ENCODE assay signal across 8 cellular contexts in the genomic region with DNA sequence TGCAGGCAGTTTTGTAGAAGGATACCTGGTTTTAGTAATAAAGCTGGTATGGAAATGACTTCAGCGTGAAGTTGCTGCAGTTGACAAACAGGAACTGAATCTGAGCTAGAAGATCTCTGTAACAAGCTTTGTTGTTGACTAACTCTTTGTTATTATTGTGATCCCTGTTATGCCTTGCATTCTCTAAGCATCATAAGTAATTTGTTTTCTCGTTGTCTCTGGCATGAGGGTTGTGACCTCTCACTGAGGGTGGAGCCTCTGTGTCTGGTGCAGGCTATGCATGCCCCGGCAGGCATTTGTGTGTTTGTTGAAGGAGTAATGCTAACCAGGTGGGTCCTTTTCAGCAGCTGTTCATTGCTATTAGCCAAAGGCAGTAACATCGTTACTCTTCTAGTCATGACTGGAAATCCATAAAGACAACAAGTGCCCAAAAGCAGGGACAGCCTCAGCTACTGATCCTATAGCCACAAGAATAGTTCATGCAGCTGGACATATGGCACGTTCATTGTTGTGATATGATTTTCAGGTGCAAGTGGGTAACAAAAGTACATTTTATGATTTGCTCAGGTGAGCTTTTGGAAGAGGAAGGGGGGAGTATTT. TPM values are rescaled to one million over a fixed set of nuclear protein-coding genes. Genes with fewer than 3 reads are reported as not detected.
DNase-seq lines count a peak whose midpoint lies in the region; ATAC-seq and TF ChIP-seq lines count a peak whose summit lies in the region.
"Not testable (repeated sequence)": the region's sequence is repeated elsewhere in the genome, so short reads cannot be mapped to it uniquely, and the experiment has no call there.

No MANE protein-coding gene starts in this region.

- H3K4me2 ChIP-seq in OCI-LY1 (ENCODE audit: low read length), result peak overlapping the region; percentile 47; the same call in 1 of the 2 replicates

- peak; percentile 59 for DNase-seq in NCI-H146 (lab: John Stamatoyannopoulos, UW)
- not testable (repeated sequence) for DNase-seq in endodermal cell; stimulated activated naive B cell treated with anti-CD40 and anti-IgM and Interleukin-4, amounts not matched to agents 10 μg/mL and 1 μg/mL and 100 μg/mL, for 72 hours

- H3K4me1 Mint-ChIP-seq in endodermal cell, result not testable (repeated sequence)
- H3K4me1 Mint-ChIP-seq in stimulated activated naive B cell treated with anti-CD40 and anti-IgM and Interleukin-4, amounts not matched to agents 10 μg/mL and 1 μg/mL and 100 μg/mL, for 72 hours, result peaks cover 13 to 29% of the 10 kb centered on the region in 2 donors

- H3K36me3 Mint-ChIP-seq in endodermal cell (ENCODE audit: low read depth), result not testable (repeated sequence)
- H3K36me3 Mint-ChIP-seq in stimulated activated naive B cell treated with anti-CD40 and anti-IgM and Interleukin-4, amounts not matched to agents 10 μg/mL and 1 μg/mL and 100 μg/mL, for 72 hours, result peaks cover 11 to 25% of the 10 kb centered on the region in 2 donors

- H3K4me3 Mint-ChIP-seq in endodermal cell; stimulated activated naive B cell treated with anti-CD40 and anti-IgM and Interleukin-4, amounts not matched to agents 10 μg/mL and 1 μg/mL and 100 μg/mL, for 72 hours: not testable (repeated sequence)

- H3K27ac ChIP-seq in OCI-LY1 (ENCODE audit: low read depth, low read length, poor library complexity, severe bottlenecking), result peak overlapping the region; percentile 54
- H3K27ac ChIP-seq in endodermal cell (ENCODE audit: low read depth, low read length), result not testable (repeated sequence)

- not testable (repeated sequence) for TF ChIP-seq CTCF in OCI-LY1 (IDR thresholded peaks at IDR 0.05; ENCODE audit: low read length); endodermal cell (conservative IDR thresholded peaks at IDR 0.05)

- not testable (repeated sequence) for H3K9me3 ChIP-seq in OCI-LY1 (ENCODE audit: low read length); endodermal cell (ENCODE audit: control insufficient read depth, low read length)

- 88 to 93% methylated on average over 1 to 5 of the region's 5 CpGs for WGBS in endodermal cell (ENCODE audit: insufficient coverage in 1 of 2, insufficient read length in 1 of 2), 2 experiments

- not testable (repeated sequence) for H2AFZ ChIP-seq in OCI-LY1 (ENCODE audit: low read length)

- peak overlapping the region; percentile 39 for H3K27ac Mint-ChIP-seq in endodermal cell
- peak overlapping the region; percentile 42 for H3K27ac Mint-ChIP-seq in stimulated activated naive B cell treated with anti-CD40 and anti-IgM and Interleukin-4, amounts not matched to agents 10 μg/mL and 1 μg/mL and 100 μg/mL, for 72 hours

- not testable (repeated sequence) for H3K27me3 Mint-ChIP-seq in endodermal cell (ENCODE audit: insufficient read depth); stimulated activated naive B cell treated with anti-CD40 and anti-IgM and Interleukin-4, amounts not matched to agents 10 μg/mL and 1 μg/mL and 100 μg/mL, for 72 hours

- H3K27me3 ChIP-seq in OCI-LY1 (ENCODE audit: insufficient read depth, low read length); endodermal cell (ENCODE audit: control insufficient read depth, insufficient read depth, low read length, poor library complexity, severe bottlenecking): not testable (repeated sequence)

- not testable (repeated sequence) for H3K4me3 ChIP-seq in OCI-LY1 (ENCODE audit: low read depth, low read length, poor library complexity, severe bottlenecking); endodermal cell (ENCODE audit: low read length)

- H3F3A ChIP-seq in OCI-LY1 (ENCODE audit: insufficient read depth, low read length), result not testable (repeated sequence)

- H3K9me3 Mint-ChIP-seq in endodermal cell; stimulated activated naive B cell treated with anti-CD40 and anti-IgM and Interleukin-4, amounts not matched to agents 10 μg/mL and 1 μg/mL and 100 μg/mL, for 72 hours: not testable (repeated sequence)

- not testable (repeated sequence) for H3K36me3 ChIP-seq in OCI-LY1 (ENCODE audit: insufficient read depth, low read length); endodermal cell (ENCODE audit: control insufficient read depth, insufficient read depth, low read length)

- not testable (repeated sequence) for H4K20me1 ChIP-seq in OCI-LY1 (ENCODE audit: insufficient read depth, low read length)

- not testable (repeated sequence) for H3K9me2 ChIP-seq in OCI-LY1 (ENCODE audit: low read depth, low read length)

- H3K79me2 ChIP-seq in OCI-LY1 (ENCODE audit: insufficient read depth, low read length), result not testable (repeated sequence)

- ATAC-seq in GM18499 (IDR thresholded peaks at IDR 0.05; ENCODE audit: insufficient read depth, unreplicated experiment), result peak; percentile 59
- ATAC-seq in GM19397 (IDR thresholded peaks at IDR 0.05; ENCODE audit: unreplicated experiment), result peak; percentile 64
- ATAC-seq in HG02610 (IDR thresholded peaks at IDR 0.05; ENCODE audit: unreplicated experiment), result peak; percentile 55
- peak; percentile 62 for ATAC-seq in HG03342 (IDR thresholded peaks at IDR 0.05; ENCODE audit: unreplicated experiment)
- ATAC-seq in stimulated activated naive B cell treated with anti-CD40 and anti-IgM and Interleukin-4, amounts not matched to agents 10 μg/mL and 1 μg/mL and 100 μg/mL, for 72 hours (replicated peaks), result peak; percentile 57 to 61

- H3K4me1 ChIP-seq in OCI-LY1 (ENCODE audit: insufficient read depth, low read length, severe bottlenecking); endodermal cell (ENCODE audit: control insufficient read depth, insufficient read depth, low read length): not testable (repeated sequence)

- H3K9ac ChIP-seq in OCI-LY1 (ENCODE audit: low read length); endodermal cell (ENCODE audit: extremely low read depth, low read length, poor library complexity, severe bottlenecking): not testable (repeated sequence)

RNA-seq across cellular contexts. Expression of gene KLHL2, which starts 30.8 kb away (rescaled TPM):
- total RNA-seq in endodermal cell, result 10 to 100 TPM; 11.6 to 16.0 TPM
- polyA plus RNA-seq in endodermal cell (2013, experiment 1 of 2), result 11.5 TPM
- polyA plus RNA-seq in endodermal cell (2013, experiment 2 of 2), result 10.4 TPM
